23 cellular contexts compared by ENCODE assay signal in the genomic region with DNA sequence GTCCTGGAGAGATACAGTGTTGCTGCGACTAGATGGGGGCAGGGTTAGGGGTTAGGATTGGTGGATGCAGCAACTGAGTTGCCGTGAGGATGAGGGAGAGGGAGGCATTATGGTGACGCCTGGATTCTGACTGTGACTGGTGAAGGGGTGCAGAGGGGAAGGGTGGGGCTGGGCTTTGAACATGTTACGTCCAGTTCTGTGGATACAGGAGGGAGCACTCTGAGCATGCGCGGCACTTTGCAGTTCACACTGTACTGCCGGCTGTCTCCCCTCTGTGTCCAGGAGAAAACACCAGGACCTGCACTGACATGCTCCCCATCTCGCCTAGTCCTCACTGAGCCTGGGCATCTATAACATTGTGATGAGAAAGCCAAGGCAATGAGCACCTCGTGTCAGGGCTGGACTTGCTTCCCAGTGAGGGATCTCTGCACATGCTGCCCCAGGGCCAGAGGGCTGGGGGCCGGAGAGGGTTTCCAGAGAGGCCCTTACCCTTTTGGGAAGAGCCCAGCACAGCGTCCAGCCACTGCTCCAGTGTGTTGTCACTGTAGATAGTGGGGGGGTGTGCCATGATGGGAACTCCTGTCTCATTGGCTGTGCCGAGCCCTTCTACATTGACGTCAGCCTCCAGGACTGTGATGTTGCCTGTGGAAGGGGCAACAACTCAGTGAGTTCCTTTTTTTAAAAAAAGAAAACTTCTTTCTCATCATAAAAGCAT. TPM values are rescaled to one million over a fixed set of nuclear protein-coding genes. Genes with fewer than 3 reads are reported as not detected.
DNase-seq lines count a peak whose midpoint lies in the region; ATAC-seq and TF ChIP-seq lines count a peak whose summit lies in the region.
"Had no signal": no experiment of that assay in that cellular context is flagged by ENCODE, and none has a peak within 500 bp of the region (broad histone marks: within the 10 kb centered on the region; RNA-seq: fewer than 3 reads in every experiment).

No MANE protein-coding gene starts in this region.

- H3K27ac ChIP-seq in RWPE2 (ENCODE audit: poor library complexity, severe bottlenecking) (no peak overlapping the region), sigmoid colon (no peak overlapping the region)
- H3K27ac ChIP-seq: 22Rv1, dorsolateral prefrontal cortex, esophagus muscularis mucosa, thyroid gland had no signal

- in situ Hi-C loops in GM13976 (cut with MboI; ENCODE audit: low sequenced_read_pairs, unreplicated experiment), result no loop called here

- ATAC-seq in RWPE2 (ENCODE audit: low read depth), result peak; percentile 72
- peak; percentile 53 to 59 for ATAC-seq in left cardiac atrium
- ATAC-seq: activated naive CD8-positive, alpha-beta T cell treated with anti-CD3 and anti-CD28 coated beads, Interleukin-2, amount 50 U/mL, for 24 hours; activated T-helper 17 cell treated with anti-CD3 and anti-CD28 coated beads, Interleukin-2, amount 50 U/mL, for 72 hours; T-helper 17 cell had no signal

- intact Hi-C loops in left cardiac atrium (cut with DNase I), result no loop called here
- intact Hi-C loops in sigmoid colon (cut with DNase I), result no loop called here

- TF ChIP-seq CTCF in RWPE2 (IDR thresholded peaks at IDR 0.05; ENCODE audit: poor library complexity, severe bottlenecking) (no peak), sigmoid colon (IDR thresholded peaks at IDR 0.05) (no peak), GM13976 (IDR thresholded peaks at IDR 0.05; ENCODE audit: borderline replicate concordance, control extremely low read depth, extremely low read depth, insufficient read depth, missing control alignments) (no peak)

- DNase-seq in SIG-M5 treated with dmso at 0.1 percent for 504 hours (lab: John Stamatoyannopoulos, UW; ENCODE audit: unreplicated experiment) (peak; percentile 7), SIG-M5 (lab: John Stamatoyannopoulos, UW) (no peak), RWPE2 (ENCODE audit: low spot score) (no peak), left cardiac atrium (no peak), sigmoid colon (peak; percentile 57), cerebellar nuclear complex (lab: John Stamatoyannopoulos, UW) (no peak), GM13976 (ENCODE audit: low spot score) (no peak)
- no peak for DNase-seq in activated CD8-positive, alpha-beta memory T cell treated with anti-CD3 and anti-CD28 coated beads, Interleukin-2, amount 50 U/mL, for 4 hours
- DNase-seq: activated CD8-positive, alpha-beta memory T cell treated with anti-CD3 and anti-CD28 coated beads for 24 hours; activated naive CD8-positive, alpha-beta T cell treated with anti-CD3 and anti-CD28 coated beads, Interleukin-2, amount 50 U/mL, for 24 hours; H9; immature natural killer cell; NCI-H1694; nephron progenitor cell; SHP77; stimulated activated CD4-positive, alpha-beta T cell treated with anti-CD3 and anti-CD28 coated beads, Interleukin-15, amount 100 ng/mL, for 24 hours; stimulated activated naive CD4-positive, alpha-beta T cell; T-helper 17 cell; thyroid gland had no signal

- WGBS in sigmoid colon, 2 donors, result 79% methylated on average over 13 of the region's 13 CpGs

- H3K9me3 ChIP-seq in RWPE2 (ENCODE audit: severe bottlenecking) (no peaks in the 10 kb centered on the region), sigmoid colon (no peaks in the 10 kb centered on the region)
- H3K9me3 ChIP-seq: esophagus muscularis mucosa, thyroid gland had no signal

- no peak for TF ChIP-seq POLR2A in sigmoid colon (IDR thresholded peaks at IDR 0.05)

- no peaks in the 10 kb centered on the region for H3K36me3 ChIP-seq in RWPE2 (ENCODE audit: low read depth)
- no peaks in the 10 kb centered on the region for H3K36me3 ChIP-seq in sigmoid colon
- H3K36me3 ChIP-seq: thyroid gland had no signal

- H3K4me3 ChIP-seq in RWPE2 (ENCODE audit: severe bottlenecking), result no peak overlapping the region
- H3K4me3 ChIP-seq in sigmoid colon, result no peak overlapping the region
- H3K4me3 ChIP-seq: dorsolateral prefrontal cortex, esophagus muscularis mucosa, thyroid gland had no signal

- no peaks in the 10 kb centered on the region for H3K4me1 ChIP-seq in RWPE2 (ENCODE audit: insufficient read depth, poor library complexity, severe bottlenecking)
- H3K4me1 ChIP-seq in sigmoid colon, result no peaks in the 10 kb centered on the region
- H3K4me1 ChIP-seq: thyroid gland had no signal

- TF ChIP-seq EP300 in sigmoid colon (IDR thresholded peaks at IDR 0.05), result no peak

- no peaks in the 10 kb centered on the region for H3K27me3 ChIP-seq in RWPE2 (ENCODE audit: insufficient read depth, poor library complexity, severe bottlenecking)
- H3K27me3 ChIP-seq in sigmoid colon, result no peaks in the 10 kb centered on the region
- H3K27me3 ChIP-seq: dorsolateral prefrontal cortex, esophagus muscularis mucosa, thyroid gland had no signal

RNA-seq across cellular contexts. Expression of a gene that starts 7.6 kb away (rescaled TPM):
- total RNA-seq in left cardiac atrium (under 1 TPM; 0.15 to 0.29 TPM), sigmoid colon (not detected)
- 1 to 10 TPM; 3.2 to 5.4 (median 3.7) TPM for polyA plus RNA-seq in sigmoid colon
- total RNA-seq: activated T-helper 17 cell treated with anti-CD3 and anti-CD28 coated beads, Interleukin-2, amount 50 U/mL, for 72 hours; dorsolateral prefrontal cortex; esophagus muscularis mucosa; H9; T-helper 17 cell; thyroid gland had no signal
- polyA plus RNA-seq: immature natural killer cell had no signal

RNA-seq across cellular contexts. Expression of a gene that starts 25.9 kb away (rescaled TPM):
- total RNA-seq in left cardiac atrium, result 1 to 10 TPM; 3.6 to 4.5 TPM
- 10 to 100 TPM; 11.2 to 23.0 (median 15.9) TPM for total RNA-seq in sigmoid colon
- polyA plus RNA-seq in sigmoid colon, result 1 to 10 TPM in 2 of 3 donors, under 1 TPM in 1; 0.69 to 4.3 (median 1.8) TPM
- polyA plus RNA-seq: immature natural killer cell had no signal

Comparison
In these comparisons a context has a peak if more than half of its experiments do, and no peak if none do; other contexts are left out.
1. DNase-seq: peak in SIG-M5 treated with dmso at 0.1 percent for 504 hours (single experiment) and sigmoid colon (single experiment); none in SIG-M5 (single experiment), RWPE2 (single experiment), left cardiac atrium (single experiment), activated CD8-positive, alpha-beta memory T cell treated with anti-CD3 and anti-CD28 coated beads, Interleukin-2, amount 50 U/mL, for 4 hours (single experiment), cerebellar nuclear complex (0 of 2) and GM13976 (single experiment).